8 cellular contexts compared by ENCODE assay signal in the genomic region with DNA sequence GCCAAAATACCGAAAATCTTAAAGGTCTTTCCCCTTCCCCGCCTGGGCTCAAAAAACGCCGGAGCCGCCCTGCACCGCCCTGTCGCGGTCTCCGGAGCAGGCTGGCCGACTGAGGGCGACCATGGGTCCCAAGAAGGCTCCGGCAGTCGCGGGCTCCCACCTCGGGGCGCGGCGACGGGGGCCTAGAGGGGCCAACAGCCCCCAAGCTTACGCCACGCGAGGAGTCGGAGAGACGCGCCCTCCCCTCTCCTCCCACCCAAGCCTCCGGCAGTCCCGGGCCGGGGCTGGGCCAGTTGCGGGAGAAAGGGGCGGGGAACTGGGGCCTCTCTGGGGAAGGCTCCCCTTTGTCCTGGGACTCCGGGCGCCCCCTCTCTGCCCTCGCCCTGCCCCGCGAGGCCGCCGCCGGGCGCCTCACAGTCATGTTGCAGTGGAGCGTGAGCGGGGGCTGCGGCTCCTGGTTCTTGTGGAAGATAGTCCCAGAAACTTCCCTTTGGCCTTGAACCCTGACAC.
DNase-seq lines count a peak whose midpoint lies in the region; ATAC-seq and TF ChIP-seq lines count a peak whose summit lies in the region.

No MANE protein-coding gene starts in this region.

- peak; percentile 44 for DNase-seq in AG08395 (ENCODE audit: low spot score)
- peak; percentile 69 for DNase-seq in activated naive CD8-positive, alpha-beta T cell treated with anti-CD3 and anti-CD28 coated beads, Interleukin-2, amount 10 ng/mL, durations not matched to agents 7 days and 5 days
- DNase-seq in right atrium auricular region (ENCODE audit: low spot score) = no peak
- no peak for DNase-seq in GOT3 (lab: John Stamatoyannopoulos, UW)
- DNase-seq in NCI-H146 (lab: John Stamatoyannopoulos, UW) = no peak

- H3K4me3 Mint-ChIP-seq in activated naive CD8-positive, alpha-beta T cell treated with anti-CD3 and anti-CD28 coated beads, Interleukin-2, amount 10 ng/mL, durations not matched to agents 7 days and 5 days = peak overlapping the region; percentile 91

- H3K27me3 ChIP-seq in HUES64 (ENCODE audit: insufficient read depth, low read length) (peaks cover 63% of the 10 kb centered on the region), right atrium auricular region (no peaks in the 10 kb centered on the region), rectal smooth muscle tissue (ENCODE audit: control insufficient read depth, insufficient read depth, low read length) (no peaks in the 10 kb centered on the region)

- no peaks in the 10 kb centered on the region for H3K36me3 Mint-ChIP-seq in activated naive CD8-positive, alpha-beta T cell treated with anti-CD3 and anti-CD28 coated beads, Interleukin-2, amount 10 ng/mL, durations not matched to agents 7 days and 5 days

- H3K36me3 ChIP-seq in HUES64 (ENCODE audit: insufficient read depth, low read length) = no peaks in the 10 kb centered on the region
- no peaks in the 10 kb centered on the region for H3K36me3 ChIP-seq in right atrium auricular region
- no peaks in the 10 kb centered on the region for H3K36me3 ChIP-seq in rectal smooth muscle tissue (ENCODE audit: control insufficient read depth, insufficient read depth, low read length)

- TF ChIP-seq CTCF in right atrium auricular region (IDR thresholded peaks at IDR 0.05) = no peak

- peaks cover 58% of the 10 kb centered on the region for H3K27me3 Mint-ChIP-seq in activated naive CD8-positive, alpha-beta T cell treated with anti-CD3 and anti-CD28 coated beads, Interleukin-2, amount 10 ng/mL, durations not matched to agents 7 days and 5 days

- no peaks in the 10 kb centered on the region for H3K9me3 Mint-ChIP-seq in activated naive CD8-positive, alpha-beta T cell treated with anti-CD3 and anti-CD28 coated beads, Interleukin-2, amount 10 ng/mL, durations not matched to agents 7 days and 5 days

- POLR2A ChIA-PET in activated naive CD8-positive, alpha-beta T cell treated with anti-CD3 and anti-CD28 coated beads, Interleukin-2, amount 10 ng/mL, durations not matched to agents 7 days and 5 days (lab: Charles Lee) = interaction anchor here (0.7 to 1.8 kb wide), 4 partner anchors 69 to 147 kb away, joined by 3 to 6 read pairs (median 4); a partner anchor contains a TSS

- H3K4me1 ChIP-seq in HUES64 (ENCODE audit: insufficient read depth, low read length) = no peaks in the 10 kb centered on the region
- H3K4me1 ChIP-seq in right atrium auricular region = peaks cover 0 to 14% of the 10 kb centered on the region in 2 donors
- no peaks in the 10 kb centered on the region for H3K4me1 ChIP-seq in rectal smooth muscle tissue (ENCODE audit: control insufficient read depth, insufficient read depth, low read length)

- WGBS in HUES64 = 2% methylated on average over 35 of the region's 42 CpGs

- peak overlapping the region; percentile 14; the same call in 1 of the 2 replicates for H3K9ac ChIP-seq in HUES64 (ENCODE audit: low read depth, low read length)
- H3K9ac ChIP-seq in rectal smooth muscle tissue (ENCODE audit: low read length) = no peak overlapping the region

- H3K9me3 ChIP-seq in HUES64 (ENCODE audit: insufficient read depth, low read depth, low read length) (no peaks in the 10 kb centered on the region), right atrium auricular region (no peaks in the 10 kb centered on the region)

- peaks cover 24% of the 10 kb centered on the region for H3K4me1 Mint-ChIP-seq in activated naive CD8-positive, alpha-beta T cell treated with anti-CD3 and anti-CD28 coated beads, Interleukin-2, amount 10 ng/mL, durations not matched to agents 7 days and 5 days

- H3K4me3 ChIP-seq in HUES64 (ENCODE audit: low read length) = peak overlapping the region; percentile 60
- peak overlapping the region; percentile 54 to 74 for H3K4me3 ChIP-seq in right atrium auricular region
- H3K4me3 ChIP-seq in rectal smooth muscle tissue (ENCODE audit: low read length) = peak overlapping the region; percentile 71

- no peak overlapping the region for H3K27ac Mint-ChIP-seq in activated naive CD8-positive, alpha-beta T cell treated with anti-CD3 and anti-CD28 coated beads, Interleukin-2, amount 10 ng/mL, durations not matched to agents 7 days and 5 days

- ATAC-seq in GM18907 (IDR thresholded peaks at IDR 0.05; ENCODE audit: unreplicated experiment) = peak; percentile 64
- ATAC-seq in activated naive CD8-positive, alpha-beta T cell treated with anti-CD3 and anti-CD28 coated beads, Interleukin-2, amount 10 ng/mL, durations not matched to agents 7 days and 5 days (ENCODE audit: low read depth) = peak; percentile 69

- no peak overlapping the region for H3K27ac ChIP-seq in HUES64 (ENCODE audit: low read depth, low read length)
- H3K27ac ChIP-seq in right atrium auricular region = peak overlapping the region; percentile 76 to 86
- peak overlapping the region; percentile 63 for H3K27ac ChIP-seq in rectal smooth muscle tissue (ENCODE audit: low read depth, low read length)

Comparison
In these comparisons a context has a peak if more than half of its experiments do, and no peak if none do; other contexts are left out.
1. DNase-seq: peak in AG08395 (single experiment) and activated naive CD8-positive, alpha-beta T cell treated with anti-CD3 and anti-CD28 coated beads, Interleukin-2, amount 10 ng/mL, durations not matched to agents 7 days and 5 days (single experiment); none in right atrium auricular region (single experiment), GOT3 (single experiment) and NCI-H146 (single experiment).
2. Peak in every context shown above with its lines, with median percentiles within 50 percentile points of each other: H3K4me3 ChIP-seq.